In genomic region chr6:138577151-138577915, GRCh38 we compare ENCODE assay signal across 9 cellular contexts.
A peak's percentile ranks its signal among the peaks of the same experiment; 100 is the strongest.
DNase-seq lines count a peak whose midpoint lies in the region; ATAC-seq and TF ChIP-seq lines count a peak whose summit lies in the region.
"Had no signal": no experiment of that assay in that cellular context is flagged by ENCODE, and none has a peak within 500 bp of the region (broad histone marks: within the 10 kb centered on the region; RNA-seq: fewer than 3 reads in every experiment).

No MANE protein-coding gene starts in this region.

- no peak overlapping the region for H3K4me3 ChIP-seq in GM23338
- H3K4me3 ChIP-seq in WERI-Rb-1 (ENCODE audit: low read depth, low read length) = peak overlapping the region; percentile 34
- no peak overlapping the region for H3K4me3 ChIP-seq in psoas muscle

- no peaks in the 10 kb centered on the region for H3K9me3 Mint-ChIP-seq in GM23338
- H3K9me3 Mint-ChIP-seq: H9 had no signal

- H3F3A ChIP-seq in GM23338 (replicated peaks; ENCODE audit: low read depth) = no peaks in the 10 kb centered on the region; the same call in 1 of the 2 replicates

- H3K36me3 ChIP-seq in GM23338 (ENCODE audit: insufficient read depth) (no peaks in the 10 kb centered on the region), WERI-Rb-1 (no peaks in the 10 kb centered on the region), psoas muscle (ENCODE audit: insufficient read depth in 1 of 2, low read depth in 1 of 2) (no peaks in the 10 kb centered on the region)

- 46 to 57% (median 55%) methylated on average over 9 of the region's 9 CpGs for WGBS in psoas muscle, 3 donors

- no peaks in the 10 kb centered on the region for H3K27me3 ChIP-seq in GM23338 (ENCODE audit: insufficient read depth)
- H3K27me3 ChIP-seq in WERI-Rb-1 (ENCODE audit: insufficient read depth, low read depth, severe bottlenecking) = no peaks in the 10 kb centered on the region
- H3K27me3 ChIP-seq in psoas muscle (ENCODE audit: insufficient read depth in 3 of 3, low read length in 2 of 3) = no peaks in the 10 kb centered on the region

- no peak overlapping the region for H3K27ac Mint-ChIP-seq in GM23338

- H3K4me3 Mint-ChIP-seq in GM23338 = no peak overlapping the region
- H3K4me3 Mint-ChIP-seq: H9 had no signal

- peaks cover 33% of the 10 kb centered on the region for H3K4me1 Mint-ChIP-seq in GM23338

- ATAC-seq in GM23338 (peak; percentile 43), psoas muscle (peak in 3 of 4 donors; percentile 46 to 62 (median 54))

- peaks cover 11% of the 10 kb centered on the region for H3K27me3 Mint-ChIP-seq in GM23338 (ENCODE audit: insufficient read depth, low read depth, poor library complexity)

- H3K27ac ChIP-seq in GM23338 (ENCODE audit: low read depth) (no peak overlapping the region), WERI-Rb-1 (peak overlapping the region; percentile 89), psoas muscle (no peak overlapping the region)

- peaks cover 24% of the 10 kb centered on the region for H3K4me1 ChIP-seq in GM23338 (ENCODE audit: insufficient read depth)
- H3K4me1 ChIP-seq in psoas muscle = peaks cover 3% of the 10 kb centered on the region

- no peaks in the 10 kb centered on the region for H3K36me3 Mint-ChIP-seq in GM23338 (ENCODE audit: low read depth)

- H4K20me1 ChIP-seq in GM23338 (replicated peaks; ENCODE audit: insufficient read depth) = no peaks in the 10 kb centered on the region; the same call in 1 of the 2 replicates

- intact Hi-C loops in psoas muscle (cut with DNase I) = no loop called here

- TF ChIP-seq CTCF in GM23338 (conservative IDR thresholded peaks at IDR 0.05; ENCODE audit: low read depth in 2 of 2) (no peak), WERI-Rb-1 (IDR thresholded peaks at IDR 0.05; ENCODE audit: low read depth, low read length) (no peak), psoas muscle (IDR thresholded peaks at IDR 0.05) (no peak)

- H3K9me3 ChIP-seq in WERI-Rb-1 (ENCODE audit: severe bottlenecking) = no peaks in the 10 kb centered on the region
- no peaks in the 10 kb centered on the region for H3K9me3 ChIP-seq in psoas muscle

- peaks cover 34% of the 10 kb centered on the region; the same call in 1 of the 2 replicates for H3K79me2 ChIP-seq in GM23338 (replicated peaks; ENCODE audit: insufficient read depth)

- no peaks in the 10 kb centered on the region for H3K9me2 ChIP-seq in GM23338 (ENCODE audit: insufficient read depth)

- no peak overlapping the region for H3K4me2 ChIP-seq in GM23338

- H2AFZ ChIP-seq in GM23338 = no peak overlapping the region

- DNase-seq in GM23338 (ENCODE audit: low spot score) (no peak), NCI-H187 (lab: John Stamatoyannopoulos, UW) (peak; percentile 85 to 93), WERI-Rb-1 (peak; percentile 74), psoas muscle (no peak), middle frontal gyrus (ENCODE audit: extremely low spot score, low spot score) (no peak), globus pallidus (ENCODE audit: low spot score) (no peak)
- no peak for DNase-seq in activated CD4-positive, alpha-beta T cell treated with anti-CD3 and anti-CD28 coated beads for 1 hour
- DNase-seq: amniotic stem cell, H9 had no signal

TF ChIP-seq in GM23338, 12 proteins besides CTCF, POLR2A, EP300 and RAD21 (continues in another document):
- TF ChIP-seq JUNB (IDR thresholded peaks at IDR 0.05; ENCODE audit: unreplicated experiment) = no peak
- TF ChIP-seq ZNF462 (CRISPR knock-in tag; IDR thresholded peaks at IDR 0.05) = no peak
- TF ChIP-seq EZH2phosphoT487 (IDR thresholded peaks at IDR 0.05; ENCODE audit: unreplicated experiment) = no peak
- TF ChIP-seq ZNF331 (CRISPR knock-in tag; IDR thresholded peaks at IDR 0.05; ENCODE audit: low read depth) = no peak
- TF ChIP-seq EZH2 (IDR thresholded peaks at IDR 0.05; ENCODE audit: low read depth, unreplicated experiment) = no peak
- TF ChIP-seq POLR2AphosphoS5 (IDR thresholded peaks at IDR 0.05; ENCODE audit: low read depth) = no peak
- TF ChIP-seq ZNF114 (CRISPR knock-in tag; IDR thresholded peaks at IDR 0.05) = no peak
- no peak for TF ChIP-seq NANOG (IDR thresholded peaks at IDR 0.05; ENCODE audit: borderline replicate concordance)
- TF ChIP-seq REST (IDR thresholded peaks at IDR 0.05; ENCODE audit: unreplicated experiment) = no peak
- TF ChIP-seq STAT1 (IDR thresholded peaks at IDR 0.05; ENCODE audit: unreplicated experiment) = no peak
- TF ChIP-seq CREB1 (CRISPR knock-in tag; IDR thresholded peaks at IDR 0.05; ENCODE audit: low read depth) = no peak

Comparison
In these comparisons a context has a peak if more than half of its experiments do, and no peak if none do; other contexts are left out.
1. DNase-seq: peak in NCI-H187 (2 of 2) and WERI-Rb-1 (single experiment); none in GM23338 (single experiment), psoas muscle (0 of 2), middle frontal gyrus (single experiment), activated CD4-positive, alpha-beta T cell treated with anti-CD3 and anti-CD28 coated beads for 1 hour (single experiment) and globus pallidus (single experiment).